In the genomic region with DNA sequence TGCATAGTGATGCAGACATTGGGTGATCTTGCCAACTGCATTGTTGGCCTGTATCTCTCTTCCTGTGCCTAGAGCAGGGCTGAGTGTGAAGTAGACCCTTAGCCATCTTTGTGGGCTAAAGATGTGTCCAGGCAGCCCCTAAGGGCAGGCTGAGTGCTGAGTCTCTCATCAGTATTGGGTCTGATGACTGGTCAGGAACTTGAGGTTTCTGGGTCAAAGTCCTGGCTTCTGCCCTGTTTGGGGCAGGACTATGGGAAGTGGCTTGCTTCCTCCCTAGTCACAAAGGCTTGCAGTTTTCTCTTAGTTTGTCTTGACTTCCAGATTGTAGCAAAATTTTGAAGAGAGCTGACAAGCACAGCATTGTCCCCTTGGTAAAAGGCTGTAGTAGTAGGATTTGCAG, we compare ENCODE assay signal across 23 cellular contexts.
"Had no signal": no experiment of that assay in that cellular context is flagged by ENCODE, and none has a peak within 500 bp of the region (broad histone marks: within the 10 kb centered on the region; RNA-seq: fewer than 3 reads in every experiment).

No MANE protein-coding gene starts in this region.

- H3K36me3 ChIP-seq: gastrocnemius medialis, lower lobe of right lung, neural progenitor cell, ovary, prostate gland, thyroid gland had no signal

- H3K9me3 ChIP-seq: body of pancreas, gastrocnemius medialis, ovary, prostate gland, thyroid gland had no signal

- H3K27me3 Mint-ChIP-seq: dendritic cell treated with granulocyte-macrophage colony-stimulating factor and Interleukin-4, amounts not matched to agents 40 ng/mL and 50 ng/mL, for 4 days; naive thymus-derived CD8-positive, alpha-beta T cell; T-helper 17 cell had no signal

- FAIRE-seq: islet of Langerhans had no signal

- H3K9ac ChIP-seq: neural progenitor cell had no signal

- H3K27ac ChIP-seq: body of pancreas, gastrocnemius medialis, lower lobe of right lung, neural progenitor cell, ovary, prostate gland, thyroid gland had no signal

- H3K9me3 Mint-ChIP-seq: dendritic cell treated with granulocyte-macrophage colony-stimulating factor and Interleukin-4, amounts not matched to agents 40 ng/mL and 50 ng/mL, for 4 days had no signal

- H3K27me3 ChIP-seq: body of pancreas, gastrocnemius medialis, neural progenitor cell, ovary, thyroid gland had no signal

- ATAC-seq: activated T-cell treated with anti-CD3 and anti-CD28 coated beads, Interleukin-2, amount 50 U/mL, for 72 hours; body of pancreas; gastrocnemius medialis; lower lobe of right lung; naive thymus-derived CD8-positive, alpha-beta T cell; T-helper 17 cell had no signal

- H3K4me2 ChIP-seq: neural progenitor cell had no signal

- DNase-seq: activated CD4-positive, alpha-beta T cell treated with anti-CD3 and anti-CD28 coated beads for 4 hours; activated CD4-positive, alpha-beta T cell treated with anti-CD3 and anti-CD28 coated beads, Interleukin-2, amount 50 U/mL, for 48 hours; activated CD4-positive, CD25-positive, alpha-beta regulatory T cell; activated effector memory CD4-positive, alpha-beta T cell treated with Interleukin-2 at 50 U/mL for 16 hours; activated naive CD4-positive, alpha-beta T cell treated with anti-CD3 and anti-CD28 coated beads, Interleukin-2, amount 10 ng/mL, durations not matched to agents 7 days and 5 days; activated T-cell treated with anti-CD3 and anti-CD28 coated beads, Interleukin-2, amount 50 U/mL, for 72 hours; amygdala; body of pancreas; effector CD4-positive, alpha-beta T cell; gastrocnemius medialis; hypothalamus; lower lobe of right lung; naive thymus-derived CD8-positive, alpha-beta T cell; ovary; stimulated activated CD4-positive, alpha-beta T cell treated with anti-CD3 and anti-CD28 coated beads, Interleukin-4, amount 100 ng/mL, for 24 hours; stimulated activated naive CD4-positive, alpha-beta T cell treated with Interleukin-2 at 50 U/mL for 16 hours; SW 1271; T-helper 17 cell; thyroid gland had no signal

- H2AFZ ChIP-seq: neural progenitor cell had no signal

- H3K4me1 ChIP-seq: body of pancreas, gastrocnemius medialis, lower lobe of right lung, prostate gland had no signal

- H3K27ac Mint-ChIP-seq: activated naive CD4-positive, alpha-beta T cell treated with anti-CD3 and anti-CD28 coated beads, Interleukin-2, amount 10 ng/mL, durations not matched to agents 7 days and 5 days; activated T-cell treated with anti-CD3 and anti-CD28 coated beads, Interleukin-2, amount 50 U/mL, for 72 hours; dendritic cell treated with granulocyte-macrophage colony-stimulating factor and Interleukin-4, amounts not matched to agents 40 ng/mL and 50 ng/mL, for 4 days; naive thymus-derived CD8-positive, alpha-beta T cell; neural progenitor cell; T-helper 17 cell had no signal

- H3K4me3 ChIP-seq: body of pancreas, gastrocnemius medialis, lower lobe of right lung, neural progenitor cell, ovary, prostate gland, thyroid gland had no signal

- H3K36me3 Mint-ChIP-seq: activated naive CD4-positive, alpha-beta T cell treated with anti-CD3 and anti-CD28 coated beads, Interleukin-2, amount 10 ng/mL, durations not matched to agents 7 days and 5 days had no signal

- H3K4me1 Mint-ChIP-seq: activated naive CD4-positive, alpha-beta T cell treated with anti-CD3 and anti-CD28 coated beads, Interleukin-2, amount 10 ng/mL, durations not matched to agents 7 days and 5 days; naive thymus-derived CD8-positive, alpha-beta T cell had no signal

- H3K4me3 Mint-ChIP-seq: activated naive CD4-positive, alpha-beta T cell treated with anti-CD3 and anti-CD28 coated beads, Interleukin-2, amount 10 ng/mL, durations not matched to agents 7 days and 5 days; activated T-cell treated with anti-CD3 and anti-CD28 coated beads, Interleukin-2, amount 50 U/mL, for 72 hours; dendritic cell treated with granulocyte-macrophage colony-stimulating factor and Interleukin-4, amounts not matched to agents 40 ng/mL and 50 ng/mL, for 4 days; naive thymus-derived CD8-positive, alpha-beta T cell; neural progenitor cell; T-helper 17 cell had no signal
